3 cellular contexts compared by ENCODE assay signal in the genomic region with DNA sequence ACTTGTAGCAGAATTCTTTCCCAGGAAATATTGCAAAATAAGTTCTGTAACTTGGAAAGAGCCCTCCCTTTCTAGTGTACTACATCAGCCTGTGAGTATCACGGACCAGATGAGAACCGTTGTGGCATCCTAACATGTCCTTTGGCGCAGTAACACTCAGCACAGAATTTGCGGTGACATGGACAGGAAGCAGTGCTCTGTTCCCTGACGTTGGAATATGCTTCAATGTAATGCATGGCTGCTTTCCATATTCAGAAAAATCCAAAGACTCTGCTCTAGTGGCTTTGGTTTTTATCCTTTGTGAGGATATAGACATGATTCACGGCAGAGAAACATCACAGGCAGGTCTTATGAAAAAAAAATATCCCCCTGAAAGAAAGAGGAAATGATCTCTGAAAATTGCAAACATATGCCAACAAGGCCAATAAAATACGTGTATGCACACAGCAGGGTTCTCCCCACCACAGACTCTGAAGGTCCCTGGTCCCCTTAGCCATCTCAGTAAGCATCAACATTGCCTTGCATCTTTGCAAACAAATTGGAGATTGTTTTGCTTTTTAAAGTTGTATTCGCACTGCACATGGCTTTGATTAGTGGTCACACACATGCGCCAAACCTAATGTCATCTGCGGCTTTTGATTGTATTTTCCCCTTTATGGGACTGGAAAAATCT.
TF ChIP-seq lines count a peak whose summit lies in the region.

No MANE protein-coding gene starts in this region.

TF ChIP-seq in liver, 16 proteins besides CTCF, POLR2A, EP300 and RAD21:
- TF ChIP-seq, protein P1, sequence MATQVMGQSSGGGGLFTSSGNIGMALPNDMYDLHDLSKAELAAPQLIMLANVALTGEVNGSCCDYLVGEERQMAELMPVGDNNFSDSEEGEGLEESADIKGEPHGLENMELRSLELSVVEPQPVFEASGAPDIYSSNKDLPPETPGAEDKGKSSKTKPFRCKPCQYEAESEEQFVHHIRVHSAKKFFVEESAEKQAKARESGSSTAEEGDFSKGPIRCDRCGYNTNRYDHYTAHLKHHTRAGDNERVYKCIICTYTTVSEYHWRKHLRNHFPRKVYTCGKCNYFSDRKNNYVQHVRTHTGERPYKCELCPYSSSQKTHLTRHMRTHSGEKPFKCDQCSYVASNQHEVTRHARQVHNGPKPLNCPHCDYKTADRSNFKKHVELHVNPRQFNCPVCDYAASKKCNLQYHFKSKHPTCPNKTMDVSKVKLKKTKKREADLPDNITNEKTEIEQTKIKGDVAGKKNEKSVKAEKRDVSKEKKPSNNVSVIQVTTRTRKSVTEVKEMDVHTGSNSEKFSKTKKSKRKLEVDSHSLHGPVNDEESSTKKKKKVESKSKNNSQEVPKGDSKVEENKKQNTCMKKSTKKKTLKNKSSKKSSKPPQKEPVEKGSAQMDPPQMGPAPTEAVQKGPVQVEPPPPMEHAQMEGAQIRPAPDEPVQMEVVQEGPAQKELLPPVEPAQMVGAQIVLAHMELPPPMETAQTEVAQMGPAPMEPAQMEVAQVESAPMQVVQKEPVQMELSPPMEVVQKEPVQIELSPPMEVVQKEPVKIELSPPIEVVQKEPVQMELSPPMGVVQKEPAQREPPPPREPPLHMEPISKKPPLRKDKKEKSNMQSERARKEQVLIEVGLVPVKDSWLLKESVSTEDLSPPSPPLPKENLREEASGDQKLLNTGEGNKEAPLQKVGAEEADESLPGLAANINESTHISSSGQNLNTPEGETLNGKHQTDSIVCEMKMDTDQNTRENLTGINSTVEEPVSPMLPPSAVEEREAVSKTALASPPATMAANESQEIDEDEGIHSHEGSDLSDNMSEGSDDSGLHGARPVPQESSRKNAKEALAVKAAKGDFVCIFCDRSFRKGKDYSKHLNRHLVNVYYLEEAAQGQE (IDR thresholded peaks at IDR 0.05), result no peak
TF ChIP-seq in liver: peak in this region for 0.

TF ChIP-seq in HepG2, 621 proteins besides CTCF, POLR2A, EP300 and RAD21:
- TF ChIP-seq SRF (IDR thresholded peaks at IDR 0.05; ENCODE audit: low read depth, low read length), result no peak
- no peak for TF ChIP-seq RBM22 (optimal IDR thresholded peaks at IDR 0.05; ENCODE audit: low read length)

TF ChIP-seq in H1, 55 proteins besides CTCF, POLR2A, EP300 and RAD21:
- TF ChIP-seq TAF1 (IDR thresholded peaks at IDR 0.05; ENCODE audit: low read depth, low read length), result no peak
- TF ChIP-seq KDM4A (IDR thresholded peaks at IDR 0.05; ENCODE audit: low read depth, low read length, severe bottlenecking), result no peak
- TF ChIP-seq TAF7 (optimal IDR thresholded peaks at IDR 0.05; ENCODE audit: borderline replicate concordance, low read depth, low read length), result no peak
- no peak for TF ChIP-seq SUZ12 (IDR thresholded peaks at IDR 0.05; ENCODE audit: low read length)
- no peak for TF ChIP-seq FOSL1 (IDR thresholded peaks at IDR 0.05; ENCODE audit: insufficient read depth, low read depth, low read length)
- TF ChIP-seq KDM5A (IDR thresholded peaks at IDR 0.05; ENCODE audit: low read length), result no peak
- TF ChIP-seq RFX5 (IDR thresholded peaks at IDR 0.05; ENCODE audit: borderline replicate concordance, low read depth, low read length), result no peak
- no peak for TF ChIP-seq POU5F1 (IDR thresholded peaks at IDR 0.05; ENCODE audit: low read depth, low read length)
- TF ChIP-seq CTBP2 (IDR thresholded peaks at IDR 0.05; ENCODE audit: borderline replicate concordance, insufficient read depth, insufficient read length, low read length), result no peak
- no peak for TF ChIP-seq TBP (IDR thresholded peaks at IDR 0.05; ENCODE audit: low read depth, low read length)
